ENCODE assay signal across 1 cellular context in the genomic region with DNA sequence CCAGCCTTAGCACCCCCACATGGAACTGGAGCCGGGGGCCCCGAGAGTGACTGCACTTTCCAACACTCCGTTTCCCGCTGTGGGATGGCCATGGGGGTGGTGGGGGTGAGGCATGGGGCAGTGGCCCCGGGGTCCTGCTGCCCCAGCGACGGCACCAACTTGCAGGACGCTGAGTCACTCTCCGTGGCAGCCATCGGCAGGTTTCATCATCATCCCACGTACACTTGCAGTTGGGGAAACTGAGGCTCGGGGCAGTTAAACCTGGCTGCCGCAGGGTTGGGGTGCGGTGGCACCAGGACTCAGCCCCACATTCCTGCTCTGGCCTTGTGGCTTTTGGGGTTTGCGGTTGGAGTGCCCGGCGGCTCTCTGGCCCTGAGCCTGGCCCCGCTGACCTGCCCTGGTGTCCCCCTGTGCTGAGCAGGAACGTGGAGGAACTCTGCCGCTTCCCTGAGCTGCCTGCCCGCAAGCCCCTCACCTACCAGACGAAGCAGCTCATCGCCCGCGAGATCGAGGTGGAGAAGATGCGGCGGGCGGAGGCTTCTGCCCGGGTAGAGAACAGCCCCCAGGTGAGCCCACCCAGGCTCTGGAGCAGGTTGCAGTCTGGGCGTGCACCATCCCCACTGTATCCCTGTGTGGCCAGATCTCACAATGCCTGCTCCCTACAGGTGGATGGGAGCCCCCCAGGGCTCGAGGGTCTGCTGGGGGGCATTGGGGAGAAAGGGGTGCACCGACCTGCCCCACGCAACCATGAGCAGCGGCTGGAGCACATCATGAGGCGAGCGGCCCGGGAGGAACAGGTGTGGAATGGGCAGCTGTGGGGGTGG.
TF ChIP-seq lines count a peak whose summit lies in the region.

No MANE protein-coding gene starts in this region.

TF ChIP-seq in HCT116, 20 proteins besides CTCF, POLR2A, EP300 and RAD21 (continued from another document):
- TF ChIP-seq, protein P1, sequence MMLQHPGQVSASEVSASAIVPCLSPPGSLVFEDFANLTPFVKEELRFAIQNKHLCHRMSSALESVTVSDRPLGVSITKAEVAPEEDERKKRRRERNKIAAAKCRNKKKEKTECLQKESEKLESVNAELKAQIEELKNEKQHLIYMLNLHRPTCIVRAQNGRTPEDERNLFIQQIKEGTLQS (IDR thresholded peaks at IDR 0.05) = no peak
- TF ChIP-seq CEBPB (IDR thresholded peaks at IDR 0.05; ENCODE audit: low read depth) = no peak
- TF ChIP-seq MAX (IDR thresholded peaks at IDR 0.05) = no peak
- no peak for TF ChIP-seq TCF7L2 (IDR thresholded peaks at IDR 0.05; ENCODE audit: borderline replicate concordance, extremely low read depth, insufficient read depth, insufficient read length)
- no peak for TF ChIP-seq SP1 (IDR thresholded peaks at IDR 0.05; ENCODE audit: low read depth)
- no peak for TF ChIP-seq SRF (IDR thresholded peaks at IDR 0.05; ENCODE audit: low read depth)
- TF ChIP-seq EGR1 (IDR thresholded peaks at IDR 0.05; ENCODE audit: low read depth) = no peak
- TF ChIP-seq ZFX (IDR thresholded peaks at IDR 0.05) = no peak
- TF ChIP-seq JUND (IDR thresholded peaks at IDR 0.05) = no peak
